Comparison of ENCODE assay signal across 1 cellular context in the genomic region with DNA sequence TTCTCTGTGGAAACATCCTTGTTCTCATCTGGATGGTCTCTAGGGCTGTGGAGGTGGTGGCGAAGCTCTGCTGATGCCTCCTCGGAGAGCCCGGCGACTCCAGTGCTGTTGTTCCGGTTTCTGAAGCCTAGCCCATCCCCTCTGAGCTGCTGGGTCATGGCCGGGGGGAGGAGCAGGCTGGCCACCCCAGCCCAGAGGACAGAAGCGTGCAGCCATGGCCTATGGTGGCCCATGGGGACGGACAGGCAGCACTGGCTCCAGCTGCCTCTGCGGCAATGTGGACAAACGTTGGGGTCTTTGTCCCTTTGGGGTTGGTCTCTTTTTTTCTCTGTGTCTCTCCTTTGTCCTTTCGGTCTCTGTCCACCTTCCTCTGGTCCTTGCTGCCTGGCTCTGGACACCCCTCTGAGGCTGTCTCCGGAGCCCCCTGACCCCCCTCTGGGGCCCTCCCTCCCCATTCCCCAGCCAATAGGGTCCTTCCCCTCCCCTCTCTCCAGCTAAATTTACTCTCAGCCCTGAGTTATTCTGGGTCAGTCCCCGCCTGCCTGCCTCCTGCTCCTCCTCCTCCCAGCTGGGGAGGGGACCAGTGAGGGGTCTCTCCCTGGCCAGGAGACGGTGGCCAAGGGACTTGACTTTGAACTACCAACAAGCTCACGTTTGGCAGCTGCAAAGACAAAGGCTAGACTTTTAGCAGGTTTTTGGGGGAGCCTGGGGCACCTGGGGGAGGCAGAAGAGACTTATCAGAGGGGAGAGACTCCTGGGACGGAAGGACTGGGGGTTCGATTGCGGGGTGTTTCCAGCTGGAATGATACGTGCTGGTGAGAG.
TF ChIP-seq lines count a peak whose summit lies in the region.

A gene with protein sequence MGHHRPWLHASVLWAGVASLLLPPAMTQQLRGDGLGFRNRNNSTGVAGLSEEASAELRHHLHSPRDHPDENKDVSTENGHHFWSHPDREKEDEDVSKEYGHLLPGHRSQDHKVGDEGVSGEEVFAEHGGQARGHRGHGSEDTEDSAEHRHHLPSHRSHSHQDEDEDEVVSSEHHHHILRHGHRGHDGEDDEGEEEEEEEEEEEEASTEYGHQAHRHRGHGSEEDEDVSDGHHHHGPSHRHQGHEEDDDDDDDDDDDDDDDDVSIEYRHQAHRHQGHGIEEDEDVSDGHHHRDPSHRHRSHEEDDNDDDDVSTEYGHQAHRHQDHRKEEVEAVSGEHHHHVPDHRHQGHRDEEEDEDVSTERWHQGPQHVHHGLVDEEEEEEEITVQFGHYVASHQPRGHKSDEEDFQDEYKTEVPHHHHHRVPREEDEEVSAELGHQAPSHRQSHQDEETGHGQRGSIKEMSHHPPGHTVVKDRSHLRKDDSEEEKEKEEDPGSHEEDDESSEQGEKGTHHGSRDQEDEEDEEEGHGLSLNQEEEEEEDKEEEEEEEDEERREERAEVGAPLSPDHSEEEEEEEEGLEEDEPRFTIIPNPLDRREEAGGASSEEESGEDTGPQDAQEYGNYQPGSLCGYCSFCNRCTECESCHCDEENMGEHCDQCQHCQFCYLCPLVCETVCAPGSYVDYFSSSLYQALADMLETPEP (minus strand): TSS at position 392 of the 822 bp plus-strand sequence. CDS start 159 bp downstream, at position 233.

TF ChIP-seq in K562, 482 proteins besides CTCF, POLR2A, EP300 and RAD21 (continued from another document and continues in another):
- TF ChIP-seq PHF21A (IDR thresholded peaks at IDR 0.05; ENCODE audit: borderline replicate concordance, low read depth) (no peak), EP400 (IDR thresholded peaks at IDR 0.05) (peak; percentile 85; the same call in 1 of the 2 replicates), ZNF197 (CRISPR knock-in tag; IDR thresholded peaks at IDR 0.05; ENCODE audit: low read depth) (no peak), HDAC2 (IDR thresholded peaks at IDR 0.05) (peak; percentile 49; the same call in 1 of the 2 replicates), CCAR2 (IDR thresholded peaks at IDR 0.05; ENCODE audit: low read depth, low read length) (no peak), RCOR1 (IDR thresholded peaks at IDR 0.05; ENCODE audit: borderline replicate concordance in 1 of 2, low read depth in 2 of 2, low read length in 2 of 2) (peak in 1 of 2 experiments; percentile 66; a peak in 1 of 4 replicates), CHD2 (IDR thresholded peaks at IDR 0.05; ENCODE audit: low read depth, low read length) (peak; percentile 48), MBD2 (IDR thresholded peaks at IDR 0.05; ENCODE audit: borderline replicate concordance, low read depth) (peak; percentile 62; the same call in 1 of the 2 replicates), SRSF7 (optimal IDR thresholded peaks at IDR 0.05; ENCODE audit: low read depth, low read length) (no peak), SNRNP70 (optimal IDR thresholded peaks at IDR 0.05; ENCODE audit: low read depth, low read length) (no peak), MTA2 (IDR thresholded peaks at IDR 0.05; ENCODE audit: low read depth) (peak; percentile 4; the same call in 1 of the 2 replicates), POLR2G (IDR thresholded peaks at IDR 0.05; ENCODE audit: low read depth, low read length) (peak; percentile 96), PKNOX1 (IDR thresholded peaks at IDR 0.05) (peak; percentile 12; the same call in 1 of the 2 replicates), ZNF707 (CRISPR knock-in tag; conservative IDR thresholded peaks at IDR 0.05) (no peak), ZFP1 (CRISPR knock-in tag; IDR thresholded peaks at IDR 0.05) (no peak), NR2C2 (CRISPR knock-in tag; IDR thresholded peaks at IDR 0.05) (no peak), NR2C2 (tag; IDR thresholded peaks at IDR 0.05) (peak; percentile 78), ZNF592 (IDR thresholded peaks at IDR 0.05) (peak; percentile 17; the same call in 1 of the 2 replicates), HMGN3 (IDR thresholded peaks at IDR 0.05; ENCODE audit: borderline replicate concordance, extremely low read depth, insufficient read length, low read depth, low read length) (peak; percentile 58), GTF2A2 (tag; IDR thresholded peaks at IDR 0.05) (no peak), SAP30 (IDR thresholded peaks at IDR 0.05; ENCODE audit: borderline replicate concordance, insufficient read depth, low read depth, low read length, poor library complexity, severe bottlenecking) (peak; percentile 42), POLR2B (IDR thresholded peaks at IDR 0.05; ENCODE audit: low read depth, partially characterized antibody) (peak; percentile 84), NCOA2 (IDR thresholded peaks at IDR 0.05; ENCODE audit: partially characterized antibody in 2 of 2) (no peak), ZNF830 (CRISPR knock-in tag; IDR thresholded peaks at IDR 0.05) (no peak), ZFP36 (IDR thresholded peaks at IDR 0.05; ENCODE audit: low read depth, low read length, partially characterized antibody) (peak; percentile 1), RNF2 (IDR thresholded peaks at IDR 0.05) (peak; percentile 73), PHF8 (IDR thresholded peaks at IDR 0.05; ENCODE audit: borderline replicate concordance, low read length) (peak; percentile 85; the same call in 1 of the 2 replicates), MTA3 (IDR thresholded peaks at IDR 0.05; ENCODE audit: borderline replicate concordance) (peak; percentile 84), GABPA (tag; conservative IDR thresholded peaks at IDR 0.05; ENCODE audit: low read depth) (peak; percentile 52), CTBP1 (IDR thresholded peaks at IDR 0.05; ENCODE audit: borderline replicate concordance) (peak; percentile 72), BACH1 (tag; IDR thresholded peaks at IDR 0.05) (no peak), ZKSCAN8 (CRISPR knock-in tag; IDR thresholded peaks at IDR 0.05) (no peak), FOXJ3 (CRISPR knock-in tag; IDR thresholded peaks at IDR 0.05) (no peak), ZNF263 (CRISPR knock-in tag; IDR thresholded peaks at IDR 0.05; ENCODE audit: borderline replicate concordance) (no peak), RUNX1 (IDR thresholded peaks at IDR 0.05; ENCODE audit: low read depth) (0 out of 2 replicates have a peak, but pooled peaks have one; percentile 9), EGR1 (conservative IDR thresholded peaks at IDR 0.05) (0 out of 2 replicates have a peak, but pooled peaks have one; percentile 3), ZBTB7A (IDR thresholded peaks at IDR 0.05; ENCODE audit: borderline replicate concordance, control insufficient read depth, low read depth, low read length) (peak; percentile 74), HDAC8 (tag; IDR thresholded peaks at IDR 0.05) (no peak), RBM15 (IDR thresholded peaks at IDR 0.05; ENCODE audit: insufficient read depth, low read length) (no peak), ZZZ3 (IDR thresholded peaks at IDR 0.05) (no peak), CBX8 (IDR thresholded peaks at IDR 0.05; ENCODE audit: borderline replicate concordance, extremely low read depth, low read depth, low read length, poor library complexity, severe bottlenecking) (no peak), ZBTB26 (CRISPR knock-in tag; IDR thresholded peaks at IDR 0.05) (no peak), MYC (IDR thresholded peaks at IDR 0.05; ENCODE audit: low read depth, low read length) (peak; percentile 87), MYC (CRISPR knock-in tag; IDR thresholded peaks at IDR 0.05; ENCODE audit: borderline replicate concordance, low read depth) (no peak), STAG1 (CRISPR knock-in tag; IDR thresholded peaks at IDR 0.05; ENCODE audit: borderline replicate concordance) (no peak), BRD9 (IDR thresholded peaks at IDR 0.05; ENCODE audit: low read depth, partially characterized antibody) (peak; percentile 79), HMG20A (CRISPR knock-in tag; conservative IDR thresholded peaks at IDR 0.05) (no peak), ZFX (CRISPR knock-in tag; IDR thresholded peaks at IDR 0.05) (peak; percentile 68), VEZF1 (CRISPR knock-in tag; IDR thresholded peaks at IDR 0.05) (peak; percentile 89), CBX1 (IDR thresholded peaks at IDR 0.05; ENCODE audit: low read depth) (no peak), MTA1 (IDR thresholded peaks at IDR 0.05; ENCODE audit: borderline replicate concordance) (peak; percentile 76), SRSF1 (IDR thresholded peaks at IDR 0.05; ENCODE audit: low read depth, low read length) (no peak), COPS2 (conservative IDR thresholded peaks at IDR 0.05) (no peak)
- TF ChIP-seq, protein P1, sequence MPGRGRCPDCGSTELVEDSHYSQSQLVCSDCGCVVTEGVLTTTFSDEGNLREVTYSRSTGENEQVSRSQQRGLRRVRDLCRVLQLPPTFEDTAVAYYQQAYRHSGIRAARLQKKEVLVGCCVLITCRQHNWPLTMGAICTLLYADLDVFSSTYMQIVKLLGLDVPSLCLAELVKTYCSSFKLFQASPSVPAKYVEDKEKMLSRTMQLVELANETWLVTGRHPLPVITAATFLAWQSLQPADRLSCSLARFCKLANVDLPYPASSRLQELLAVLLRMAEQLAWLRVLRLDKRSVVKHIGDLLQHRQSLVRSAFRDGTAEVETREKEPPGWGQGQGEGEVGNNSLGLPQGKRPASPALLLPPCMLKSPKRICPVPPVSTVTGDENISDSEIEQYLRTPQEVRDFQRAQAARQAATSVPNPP (IDR thresholded peaks at IDR 0.05; ENCODE audit: borderline replicate concordance, insufficient read depth, insufficient read length) = no peak
- TF ChIP-seq, protein P2, sequence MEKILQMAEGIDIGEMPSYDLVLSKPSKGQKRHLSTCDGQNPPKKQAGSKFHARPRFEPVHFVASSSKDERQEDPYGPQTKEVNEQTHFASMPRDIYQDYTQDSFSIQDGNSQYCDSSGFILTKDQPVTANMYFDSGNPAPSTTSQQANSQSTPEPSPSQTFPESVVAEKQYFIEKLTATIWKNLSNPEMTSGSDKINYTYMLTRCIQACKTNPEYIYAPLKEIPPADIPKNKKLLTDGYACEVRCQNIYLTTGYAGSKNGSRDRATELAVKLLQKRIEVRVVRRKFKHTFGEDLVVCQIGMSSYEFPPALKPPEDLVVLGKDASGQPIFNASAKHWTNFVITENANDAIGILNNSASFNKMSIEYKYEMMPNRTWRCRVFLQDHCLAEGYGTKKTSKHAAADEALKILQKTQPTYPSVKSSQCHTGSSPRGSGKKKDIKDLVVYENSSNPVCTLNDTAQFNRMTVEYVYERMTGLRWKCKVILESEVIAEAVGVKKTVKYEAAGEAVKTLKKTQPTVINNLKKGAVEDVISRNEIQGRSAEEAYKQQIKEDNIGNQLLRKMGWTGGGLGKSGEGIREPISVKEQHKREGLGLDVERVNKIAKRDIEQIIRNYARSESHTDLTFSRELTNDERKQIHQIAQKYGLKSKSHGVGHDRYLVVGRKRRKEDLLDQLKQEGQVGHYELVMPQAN (IDR thresholded peaks at IDR 0.05; ENCODE audit: borderline replicate concordance) = peak; percentile 65; the same call in 1 of the 2 replicates
